ENCODE assay signal across 13 cellular contexts in genomic region chr6:112144145-112144926, GRCh38. TPM values are rescaled to one million over a fixed set of nuclear protein-coding genes. Genes with fewer than 3 reads are reported as not detected.
DNase-seq lines count a peak whose midpoint lies in the region; ATAC-seq and TF ChIP-seq lines count a peak whose summit lies in the region.
"Had no signal": no experiment of that assay in that cellular context is flagged by ENCODE, and none has a peak within 500 bp of the region (broad histone marks: within the 10 kb centered on the region; RNA-seq: fewer than 3 reads in every experiment).

No MANE protein-coding gene starts in this region.

- H3K27ac ChIP-seq in esophagus muscularis mucosa (replicated peaks in 1 of 4): peak overlapping the region; percentile 14 to 75 (median 60)
- H3K27ac ChIP-seq: ascending aorta; BLaER1 treated with 17β-estradiol and CSF1 and Interleukin-3, amounts not matched to agents 10 nM and 100 nM had no signal

- intact Hi-C loops in esophagus muscularis mucosa (cut with DNase I): no loop called here

- POLR2A ChIA-PET in AG04449 (lab: Yijun Ruan, JAX): interaction anchor here (0.6 kb wide), 1 partner anchor 169 kb away, joined by 3 read pairs; no protein-coding TSS in a partner anchor

- DNase-seq in AG04449 (ENCODE audit: low read depth, low spot score): no peak
- peak; percentile 82 for DNase-seq in NCI-H524 treated with DMSO at 0.1 percent for 48 hours (lab: John Stamatoyannopoulos, UW)
- no peak for DNase-seq in esophagus muscularis mucosa (ENCODE audit: extremely low spot score)
- no peak for DNase-seq in stimulated activated CD4-positive, alpha-beta T cell treated with anti-CD3 and anti-CD28 coated beads, Interleukin-2, amount 100 ng/mL, for 48 hours
- DNase-seq in HT-29 (ENCODE audit: low spot score): no peak
- DNase-seq in SW480 (ENCODE audit: low spot score): no peak
- no peak for DNase-seq in CD1c-positive myeloid dendritic cell (ENCODE audit: extremely low spot score)
- DNase-seq: activated CD4-positive, CD25-positive, alpha-beta regulatory T cell; activated T-cell treated with anti-CD3 and anti-CD28 coated beads, Interleukin-2, amount 50 U/mL, for 48 hours; midbrain had no signal

- 67% methylated on average over 12 of the region's 12 CpGs for WGBS in esophagus muscularis mucosa

- peaks cover 3 to 20% (median 16%) of the 10 kb centered on the region in 4 donors for H3K4me1 ChIP-seq in esophagus muscularis mucosa
- H3K4me1 ChIP-seq: ascending aorta had no signal

- peaks cover 59 to 96% (median 86%) of the 10 kb centered on the region in 4 donors for H3K36me3 ChIP-seq in esophagus muscularis mucosa
- H3K36me3 ChIP-seq: BLaER1 treated with 17β-estradiol and CSF1 and Interleukin-3, amounts not matched to agents 10 nM and 100 nM had no signal

- TF ChIP-seq CTCF in AG04449 (IDR thresholded peaks at IDR 0.05; ENCODE audit: insufficient read depth, low read length, missing control alignments) (no peak), esophagus muscularis mucosa (IDR thresholded peaks at IDR 0.05) (no peak)

- TF ChIP-seq EP300 in esophagus muscularis mucosa (IDR thresholded peaks at IDR 0.05): no peak

- TF ChIP-seq POLR2A in esophagus muscularis mucosa (IDR thresholded peaks at IDR 0.05; ENCODE audit: low read depth): no peak

- CTCF ChIA-PET in AG04449 (lab: Yijun Ruan, JAX): interaction anchor here (0.6 to 5.6 kb wide), 5 partner anchors 19 to 1045 kb away, joined by 3 to 41 read pairs (median 4); partner anchors contain the start of genes FAM229B and TUBE1

- H3K27me3 ChIP-seq in esophagus muscularis mucosa: no peaks in the 10 kb centered on the region
- H3K27me3 ChIP-seq: ascending aorta; BLaER1 treated with 17β-estradiol and CSF1 and Interleukin-3, amounts not matched to agents 10 nM and 100 nM had no signal

- H3K4me3 ChIP-seq in AG04449 (ENCODE audit: low read depth, low read length) (peak overlapping the region; percentile 21), esophagus muscularis mucosa (no peak overlapping the region)
- H3K4me3 ChIP-seq: ascending aorta; BLaER1 treated with 17β-estradiol and CSF1 and Interleukin-3, amounts not matched to agents 10 nM and 100 nM had no signal

- peak; percentile 48 for ATAC-seq in GM18520 (IDR thresholded peaks at IDR 0.05; ENCODE audit: unreplicated experiment)

- H3K9me3 ChIP-seq in esophagus muscularis mucosa: no peaks in the 10 kb centered on the region
- H3K9me3 ChIP-seq: ascending aorta; BLaER1 treated with 17β-estradiol and CSF1 and Interleukin-3, amounts not matched to agents 10 nM and 100 nM had no signal

RNA-seq across cellular contexts. Expression of gene FAM229B, which starts 56.9 kb away (rescaled TPM):
- 10 to 100 TPM; 10.6 to 23.3 (median 14.1) TPM for total RNA-seq in esophagus muscularis mucosa
- 0.20 and 0.89 TPM in 2 replicates for total RNA-seq in HT-29 (2014; rRNA removed; shearing (Covaris generic))

RNA-seq across cellular contexts. Expression of gene TUBE1, which starts 57.1 kb away (rescaled TPM):
- 10 to 100 TPM; 15.6 to 35.3 (median 20.3) TPM for total RNA-seq in esophagus muscularis mucosa
- total RNA-seq in HT-29 (2014; rRNA removed; shearing (Covaris generic)): 9.5 and 11.6 TPM in 2 replicates
